In the genomic region with DNA sequence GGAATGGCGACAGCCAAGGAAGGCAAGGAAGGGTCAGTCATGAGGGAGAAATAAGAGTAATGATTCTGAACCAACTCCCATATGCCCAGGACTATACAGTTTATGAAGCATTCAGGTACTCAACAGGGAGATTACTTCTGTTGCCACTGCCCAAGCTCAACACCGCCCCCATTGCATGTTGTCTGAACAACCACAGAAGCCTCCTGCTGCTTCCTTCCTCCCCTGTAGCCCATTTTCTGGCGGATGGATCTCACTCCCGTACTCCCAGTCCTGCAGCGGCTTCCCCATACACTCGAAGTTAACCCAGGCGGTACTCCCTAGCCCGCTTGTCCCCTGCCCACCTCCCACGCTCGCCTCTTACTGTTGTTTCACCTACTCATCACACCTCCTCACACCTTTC, we compare ENCODE assay signal across 1 cellular context.
TF ChIP-seq lines count a peak whose summit lies in the region.

No MANE protein-coding gene starts in this region.

TF ChIP-seq in K562, 482 proteins besides CTCF, POLR2A, EP300 and RAD21 (continued from another document):
- TF ChIP-seq, protein P1, sequence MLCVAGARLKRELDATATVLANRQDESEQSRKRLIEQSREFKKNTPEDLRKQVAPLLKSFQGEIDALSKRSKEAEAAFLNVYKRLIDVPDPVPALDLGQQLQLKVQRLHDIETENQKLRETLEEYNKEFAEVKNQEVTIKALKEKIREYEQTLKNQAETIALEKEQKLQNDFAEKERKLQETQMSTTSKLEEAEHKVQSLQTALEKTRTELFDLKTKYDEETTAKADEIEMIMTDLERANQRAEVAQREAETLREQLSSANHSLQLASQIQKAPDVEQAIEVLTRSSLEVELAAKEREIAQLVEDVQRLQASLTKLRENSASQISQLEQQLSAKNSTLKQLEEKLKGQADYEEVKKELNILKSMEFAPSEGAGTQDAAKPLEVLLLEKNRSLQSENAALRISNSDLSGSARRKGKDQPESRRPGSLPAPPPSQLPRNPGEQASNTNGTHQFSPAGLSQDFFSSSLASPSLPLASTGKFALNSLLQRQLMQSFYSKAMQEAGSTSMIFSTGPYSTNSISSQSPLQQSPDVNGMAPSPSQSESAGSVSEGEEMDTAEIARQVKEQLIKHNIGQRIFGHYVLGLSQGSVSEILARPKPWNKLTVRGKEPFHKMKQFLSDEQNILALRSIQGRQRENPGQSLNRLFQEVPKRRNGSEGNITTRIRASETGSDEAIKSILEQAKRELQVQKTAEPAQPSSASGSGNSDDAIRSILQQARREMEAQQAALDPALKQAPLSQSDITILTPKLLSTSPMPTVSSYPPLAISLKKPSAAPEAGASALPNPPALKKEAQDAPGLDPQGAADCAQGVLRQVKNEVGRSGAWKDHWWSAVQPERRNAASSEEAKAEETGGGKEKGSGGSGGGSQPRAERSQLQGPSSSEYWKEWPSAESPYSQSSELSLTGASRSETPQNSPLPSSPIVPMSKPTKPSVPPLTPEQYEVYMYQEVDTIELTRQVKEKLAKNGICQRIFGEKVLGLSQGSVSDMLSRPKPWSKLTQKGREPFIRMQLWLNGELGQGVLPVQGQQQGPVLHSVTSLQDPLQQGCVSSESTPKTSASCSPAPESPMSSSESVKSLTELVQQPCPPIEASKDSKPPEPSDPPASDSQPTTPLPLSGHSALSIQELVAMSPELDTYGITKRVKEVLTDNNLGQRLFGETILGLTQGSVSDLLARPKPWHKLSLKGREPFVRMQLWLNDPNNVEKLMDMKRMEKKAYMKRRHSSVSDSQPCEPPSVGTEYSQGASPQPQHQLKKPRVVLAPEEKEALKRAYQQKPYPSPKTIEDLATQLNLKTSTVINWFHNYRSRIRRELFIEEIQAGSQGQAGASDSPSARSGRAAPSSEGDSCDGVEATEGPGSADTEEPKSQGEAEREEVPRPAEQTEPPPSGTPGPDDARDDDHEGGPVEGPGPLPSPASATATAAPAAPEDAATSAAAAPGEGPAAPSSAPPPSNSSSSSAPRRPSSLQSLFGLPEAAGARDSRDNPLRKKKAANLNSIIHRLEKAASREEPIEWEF (CRISPR knock-in tag; IDR thresholded peaks at IDR 0.05) = no peak
- TF ChIP-seq, protein P2, sequence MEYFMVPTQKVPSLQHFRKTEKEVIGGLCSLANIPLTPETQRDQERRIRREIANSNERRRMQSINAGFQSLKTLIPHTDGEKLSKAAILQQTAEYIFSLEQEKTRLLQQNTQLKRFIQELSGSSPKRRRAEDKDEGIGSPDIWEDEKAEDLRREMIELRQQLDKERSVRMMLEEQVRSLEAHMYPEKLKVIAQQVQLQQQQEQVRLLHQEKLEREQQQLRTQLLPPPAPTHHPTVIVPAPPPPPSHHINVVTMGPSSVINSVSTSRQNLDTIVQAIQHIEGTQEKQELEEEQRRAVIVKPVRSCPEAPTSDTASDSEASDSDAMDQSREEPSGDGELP (CRISPR knock-in tag; IDR thresholded peaks at IDR 0.05; ENCODE audit: borderline replicate concordance) = no peak
- TF ChIP-seq EHMT2 (IDR thresholded peaks at IDR 0.05) (no peak), NR1H2 (CRISPR knock-in tag; IDR thresholded peaks at IDR 0.05) (no peak), ETV1 (tag; conservative IDR thresholded peaks at IDR 0.05; ENCODE audit: low read depth) (no peak), PTRF (tag; IDR thresholded peaks at IDR 0.05) (no peak), BRD9 (IDR thresholded peaks at IDR 0.05; ENCODE audit: low read depth, partially characterized antibody) (no peak), CREM (IDR thresholded peaks at IDR 0.05; ENCODE audit: low read depth) (no peak), ADNP (tag; IDR thresholded peaks at IDR 0.05) (no peak), C11orf30 (IDR thresholded peaks at IDR 0.05; ENCODE audit: low read depth) (no peak), NFRKB (IDR thresholded peaks at IDR 0.05; ENCODE audit: low read depth) (no peak), KAT2B (IDR thresholded peaks at IDR 0.05; ENCODE audit: low read depth, low read length) (no peak), TAF1 (IDR thresholded peaks at IDR 0.05; ENCODE audit: control insufficient read depth, extremely low read depth, insufficient read depth, low read length, severe bottlenecking) (no peak), ERF (CRISPR knock-in tag; IDR thresholded peaks at IDR 0.05) (no peak)
- TF ChIP-seq, protein P3, sequence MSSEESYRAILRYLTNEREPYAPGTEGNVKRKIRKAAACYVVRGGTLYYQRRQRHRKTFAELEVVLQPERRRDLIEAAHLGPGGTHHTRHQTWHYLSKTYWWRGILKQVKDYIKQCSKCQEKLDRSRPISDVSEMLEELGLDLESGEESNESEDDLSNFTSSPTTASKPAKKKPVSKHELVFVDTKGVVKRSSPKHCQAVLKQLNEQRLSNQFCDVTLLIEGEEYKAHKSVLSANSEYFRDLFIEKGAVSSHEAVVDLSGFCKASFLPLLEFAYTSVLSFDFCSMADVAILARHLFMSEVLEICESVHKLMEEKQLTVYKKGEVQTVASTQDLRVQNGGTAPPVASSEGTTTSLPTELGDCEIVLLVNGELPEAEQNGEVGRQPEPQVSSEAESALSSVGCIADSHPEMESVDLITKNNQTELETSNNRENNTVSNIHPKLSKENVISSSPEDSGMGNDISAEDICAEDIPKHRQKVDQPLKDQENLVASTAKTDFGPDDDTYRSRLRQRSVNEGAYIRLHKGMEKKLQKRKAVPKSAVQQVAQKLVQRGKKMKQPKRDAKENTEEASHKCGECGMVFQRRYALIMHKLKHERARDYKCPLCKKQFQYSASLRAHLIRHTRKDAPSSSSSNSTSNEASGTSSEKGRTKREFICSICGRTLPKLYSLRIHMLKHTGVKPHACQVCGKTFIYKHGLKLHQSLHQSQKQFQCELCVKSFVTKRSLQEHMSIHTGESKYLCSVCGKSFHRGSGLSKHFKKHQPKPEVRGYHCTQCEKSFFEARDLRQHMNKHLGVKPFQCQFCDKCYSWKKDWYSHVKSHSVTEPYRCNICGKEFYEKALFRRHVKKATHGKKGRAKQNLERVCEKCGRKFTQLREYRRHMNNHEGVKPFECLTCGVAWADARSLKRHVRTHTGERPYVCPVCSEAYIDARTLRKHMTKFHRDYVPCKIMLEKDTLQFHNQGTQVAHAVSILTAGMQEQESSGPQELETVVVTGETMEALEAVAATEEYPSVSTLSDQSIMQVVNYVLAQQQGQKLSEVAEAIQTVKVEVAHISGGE (CRISPR knock-in tag; IDR thresholded peaks at IDR 0.05) = no peak
- TF ChIP-seq, protein P4, sequence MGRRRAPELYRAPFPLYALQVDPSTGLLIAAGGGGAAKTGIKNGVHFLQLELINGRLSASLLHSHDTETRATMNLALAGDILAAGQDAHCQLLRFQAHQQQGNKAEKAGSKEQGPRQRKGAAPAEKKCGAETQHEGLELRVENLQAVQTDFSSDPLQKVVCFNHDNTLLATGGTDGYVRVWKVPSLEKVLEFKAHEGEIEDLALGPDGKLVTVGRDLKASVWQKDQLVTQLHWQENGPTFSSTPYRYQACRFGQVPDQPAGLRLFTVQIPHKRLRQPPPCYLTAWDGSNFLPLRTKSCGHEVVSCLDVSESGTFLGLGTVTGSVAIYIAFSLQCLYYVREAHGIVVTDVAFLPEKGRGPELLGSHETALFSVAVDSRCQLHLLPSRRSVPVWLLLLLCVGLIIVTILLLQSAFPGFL (CRISPR knock-in tag; IDR thresholded peaks at IDR 0.05) = no peak
- TF ChIP-seq, protein P5, sequence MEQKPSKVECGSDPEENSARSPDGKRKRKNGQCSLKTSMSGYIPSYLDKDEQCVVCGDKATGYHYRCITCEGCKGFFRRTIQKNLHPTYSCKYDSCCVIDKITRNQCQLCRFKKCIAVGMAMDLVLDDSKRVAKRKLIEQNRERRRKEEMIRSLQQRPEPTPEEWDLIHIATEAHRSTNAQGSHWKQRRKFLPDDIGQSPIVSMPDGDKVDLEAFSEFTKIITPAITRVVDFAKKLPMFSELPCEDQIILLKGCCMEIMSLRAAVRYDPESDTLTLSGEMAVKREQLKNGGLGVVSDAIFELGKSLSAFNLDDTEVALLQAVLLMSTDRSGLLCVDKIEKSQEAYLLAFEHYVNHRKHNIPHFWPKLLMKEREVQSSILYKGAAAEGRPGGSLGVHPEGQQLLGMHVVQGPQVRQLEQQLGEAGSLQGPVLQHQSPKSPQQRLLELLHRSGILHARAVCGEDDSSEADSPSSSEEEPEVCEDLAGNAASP (IDR thresholded peaks at IDR 0.05) = no peak
